Comparison of ENCODE assay signal across 15 cellular contexts in genomic region chr17:74085434-74085833, GRCh38.
DNase-seq lines count a peak whose midpoint lies in the region; FAIRE-seq and TF ChIP-seq lines count a peak whose summit lies in the region.
"Had no signal": no experiment of that assay in that cellular context is flagged by ENCODE, and none has a peak within 500 bp of the region (broad histone marks: within the 10 kb centered on the region; RNA-seq: fewer than 3 reads in every experiment).

No MANE protein-coding gene starts in this region.

- peaks cover 63% of the 10 kb centered on the region for H3K9me3 Mint-ChIP-seq in HFFc6
- H3K9me3 Mint-ChIP-seq: stimulated activated naive CD8-positive, alpha-beta T cell treated with anti-CD3 and anti-CD28 coated beads, Interleukin-15, Interleukin-2, amounts not matched to agents 100 ng/mL and 50 ng/mL, for 24 hours had no signal

- H3K36me3 ChIP-seq in WERI-Rb-1 (no peaks in the 10 kb centered on the region), mesendoderm (ENCODE audit: control insufficient read depth, insufficient read depth, low read length) (no peaks in the 10 kb centered on the region)
- H3K36me3 ChIP-seq: gastrocnemius medialis had no signal

- H2BK120ac ChIP-seq in mesendoderm (ENCODE audit: low read depth, low read length): no peak overlapping the region

- peak overlapping the region; percentile 88 for H3K27ac ChIP-seq in WERI-Rb-1
- H3K27ac ChIP-seq in mesendoderm (ENCODE audit: low read depth, low read length): no peak overlapping the region
- H3K27ac ChIP-seq: gastrocnemius medialis, GM23248, parathyroid adenoma had no signal

- no peaks in the 10 kb centered on the region for H3K4me1 Mint-ChIP-seq in HFFc6 (ENCODE audit: low read depth)

- H3K4me3 ChIP-seq in WERI-Rb-1 (ENCODE audit: low read depth, low read length) (no peak overlapping the region), mesendoderm (ENCODE audit: low read length) (no peak overlapping the region)
- H3K4me3 ChIP-seq: gastrocnemius medialis, GM23248 had no signal

- no peak overlapping the region for H2AK5ac ChIP-seq in mesendoderm (ENCODE audit: low read length)

- H3K27me3 ChIP-seq in WERI-Rb-1 (ENCODE audit: insufficient read depth, low read depth, severe bottlenecking) (no peaks in the 10 kb centered on the region), mesendoderm (ENCODE audit: insufficient read depth, low read length, poor library complexity) (no peaks in the 10 kb centered on the region)

- no CpG with 5 or more reads among the region's 3 CpGs for WGBS in mesendoderm (ENCODE audit: extremely low coverage, insufficient coverage, low lambda C conversion rate)

- H3K4me1 ChIP-seq in mesendoderm (ENCODE audit: control insufficient read depth, low read depth, low read length): peaks cover 3% of the 10 kb centered on the region
- H3K4me1 ChIP-seq: gastrocnemius medialis, parathyroid adenoma had no signal

- no peak overlapping the region for H4K5ac ChIP-seq in mesendoderm (ENCODE audit: low read length)

- DNase-seq in NCI-H748 (lab: John Stamatoyannopoulos, UW; ENCODE audit: unreplicated experiment) (peak; percentile 8), NCI-H748 treated with DMSO at 0.1 percent for 48 hours (lab: John Stamatoyannopoulos, UW) (no peak), HFFc6 (no peak), WERI-Rb-1 (peak; percentile 71), mesendoderm (peak; percentile 51), NCI-H446 (lab: John Stamatoyannopoulos, UW) (no peak), GM12891 (ENCODE audit: insufficient read length, low spot score) (no peak)
- DNase-seq in activated T-cell treated with anti-CD3 and anti-CD28 coated beads, Interleukin-2, amount 50 U/mL, for 1 hour: no peak
- DNase-seq: gastrocnemius medialis, GM23248, NCI-H446 treated with DMSO at 0.1 percent for 48 hours had no signal

- H3K9me3 ChIP-seq in WERI-Rb-1 (ENCODE audit: severe bottlenecking): peaks cover 13% of the 10 kb centered on the region
- H3K9me3 ChIP-seq: gastrocnemius medialis had no signal

- FAIRE-seq in GM12891 (lab: Jason Lieb, UNC): no peak
- FAIRE-seq: A204.1 had no signal

- no peak overlapping the region for H2BK15ac ChIP-seq in mesendoderm (replicated peaks; ENCODE audit: low read depth)

- H3K4me2 ChIP-seq in mesendoderm (ENCODE audit: low read length): no peak overlapping the region

- no peaks in the 10 kb centered on the region for H3K79me1 ChIP-seq in mesendoderm (ENCODE audit: low read length)

- H3K9ac ChIP-seq in mesendoderm (ENCODE audit: low read length): no peak overlapping the region
- H3K9ac ChIP-seq: GM23248, parathyroid adenoma had no signal

- H3K36me3 Mint-ChIP-seq in HFFc6 (ENCODE audit: low read depth): peaks cover 5% of the 10 kb centered on the region; the same call in 1 of the 2 replicates

- no peak overlapping the region for H3K23ac ChIP-seq in mesendoderm (ENCODE audit: low read length)

- no peak overlapping the region for H3K56ac ChIP-seq in mesendoderm (ENCODE audit: low read length)

- H3K27me3 Mint-ChIP-seq in HFFc6 (ENCODE audit: insufficient read depth): no peaks in the 10 kb centered on the region; the same call in 1 of the 2 replicates

- H3K79me2 ChIP-seq in mesendoderm (ENCODE audit: control insufficient read depth, insufficient read depth, low read length): no peaks in the 10 kb centered on the region
- H3K79me2 ChIP-seq: parathyroid adenoma had no signal

- TF ChIP-seq POLR2A in GM12891 (IDR thresholded peaks at IDR 0.05; ENCODE audit: low read depth, low read length): no peak

- H3K4me3 Mint-ChIP-seq in HFFc6: no peak overlapping the region
- H3K4me3 Mint-ChIP-seq: stimulated activated naive CD8-positive, alpha-beta T cell treated with anti-CD3 and anti-CD28 coated beads, Interleukin-15, Interleukin-2, amounts not matched to agents 100 ng/mL and 50 ng/mL, for 24 hours had no signal

- H4K8ac ChIP-seq in mesendoderm (ENCODE audit: low read depth, low read length): no peak overlapping the region

- H3K4ac ChIP-seq in mesendoderm (ENCODE audit: low read depth, low read length): no peak overlapping the region

- H3K18ac ChIP-seq in mesendoderm (ENCODE audit: low read length): no peak overlapping the region

- no peak overlapping the region for H2BK5ac ChIP-seq in mesendoderm (ENCODE audit: low read length)

- H3K27ac Mint-ChIP-seq in HFFc6: no peak overlapping the region
- H3K27ac Mint-ChIP-seq: activated naive CD4-positive, alpha-beta T cell treated with anti-CD3 and anti-CD28 coated beads, Interleukin-2, amount 50 U/mL, for 72 hours; stimulated activated naive CD8-positive, alpha-beta T cell treated with anti-CD3 and anti-CD28 coated beads, Interleukin-15, Interleukin-2, amounts not matched to agents 100 ng/mL and 50 ng/mL, for 24 hours had no signal

- TF ChIP-seq CTCF in HFFc6 (IDR thresholded peaks at IDR 0.05) (peak; percentile 31; the same call in 1 of the 2 replicates), WERI-Rb-1 (IDR thresholded peaks at IDR 0.05; ENCODE audit: low read depth, low read length) (peak; percentile 94)

TF ChIP-seq in GM12891, 5 proteins besides CTCF, POLR2A, EP300 and RAD21:
- TF ChIP-seq SPI1 (IDR thresholded peaks at IDR 0.05; ENCODE audit: low read depth, low read length): no peak
- TF ChIP-seq POU2F2 (IDR thresholded peaks at IDR 0.05; ENCODE audit: low read depth, low read length): no peak
- TF ChIP-seq PAX5 (IDR thresholded peaks at IDR 0.05; ENCODE audit: insufficient read depth, low read length, severe bottlenecking): no peak
- TF ChIP-seq TAF1 (IDR thresholded peaks at IDR 0.05; ENCODE audit: low read depth, low read length): no peak
- no peak for TF ChIP-seq POLR2AphosphoS5 (IDR thresholded peaks at IDR 0.05; ENCODE audit: low read depth, low read length)

Comparison
In these comparisons a context has a peak if more than half of its experiments do, and no peak if none do; other contexts are left out.
1. DNase-seq: peak in NCI-H748 (single experiment), WERI-Rb-1 (single experiment) and mesendoderm (single experiment); none in NCI-H748 treated with DMSO at 0.1 percent for 48 hours (single experiment), HFFc6 (single experiment), NCI-H446 (0 of 2), activated T-cell treated with anti-CD3 and anti-CD28 coated beads, Interleukin-2, amount 50 U/mL, for 1 hour (single experiment) and GM12891 (single experiment).